Comparison of ENCODE assay signal across 8 cellular contexts in genomic region chr2:159617651-159618050, GRCh38. TPM values are rescaled to one million over a fixed set of nuclear protein-coding genes. Genes with fewer than 3 reads are reported as not detected.
DNase-seq lines count a peak whose midpoint lies in the region; ATAC-seq, FAIRE-seq and TF ChIP-seq lines count a peak whose summit lies in the region.

No MANE protein-coding gene starts in this region.

- H2BK12ac ChIP-seq in H1 (ENCODE audit: low read depth, low read length) (no peak overlapping the region), trophoblast cell (ENCODE audit: low read length) (no peak overlapping the region)

- H3K4me1 ChIP-seq in GM23248 (ENCODE audit: insufficient read depth) (peaks cover 26% of the 10 kb centered on the region), H1 (replicated peaks in 1 of 4; ENCODE audit: control insufficient read depth in 3 of 4, insufficient read depth in 4 of 4, low read length in 3 of 4) (peaks cover 0 to 3% (median under 1%) of the 10 kb centered on the region in 4 experiments; a peak in 2 of 7 replicates), trophoblast cell (ENCODE audit: control insufficient read depth in 1 of 2, insufficient read depth in 2 of 2, low read length in 2 of 2) (peaks cover 0 to 1% of the 10 kb centered on the region in 2 experiments), adrenal gland (replicated peaks in 1 of 2) (peaks cover 0 to 32% of the 10 kb centered on the region in 2 donors)

- CTCF ChIA-PET in H1 (lab: Charles Lee; ENCODE audit: partially characterized antibody), result interaction anchor here (0.6 to 1.1 kb wide), 4 partner anchors 8 to 94 kb away, joined by 3 to 4 read pairs (median 3); partner anchors contain the start of gene MARCHF7

- H3K56ac ChIP-seq in H1 (replicated peaks; ENCODE audit: insufficient read length, low read depth, low read length), result no peak overlapping the region

- TF ChIP-seq EP300 in H1 (IDR thresholded peaks at IDR 0.05; ENCODE audit: borderline replicate concordance in 1 of 2, low read depth in 2 of 2, low read length in 2 of 2), result no peak

- peak overlapping the region; percentile 87 for H3K4me2 ChIP-seq in GM23248 (ENCODE audit: unreplicated experiment)
- H3K4me2 ChIP-seq in H1 (ENCODE audit: insufficient read depth in 1 of 2, low read depth in 2 of 2, low read length in 2 of 2), result peak overlapping the region; percentile 69 to 75
- H3K4me2 ChIP-seq in trophoblast cell (ENCODE audit: low read length), result peak overlapping the region; percentile 60

- H3K9ac ChIP-seq in GM23248 (peak overlapping the region; percentile 94; the same call in 1 of the 2 replicates), H1 (replicated peaks in 1 of 4; ENCODE audit: extremely low read depth in 1 of 4, low read depth in 3 of 4, low read length in 3 of 4) (no peak overlapping the region), trophoblast cell (ENCODE audit: low read length) (no peak overlapping the region)

- H4K20me1 ChIP-seq in GM23248 (ENCODE audit: insufficient read depth), result no peaks in the 10 kb centered on the region
- no peaks in the 10 kb centered on the region for H4K20me1 ChIP-seq in H1 (replicated peaks in 1 of 2; ENCODE audit: control insufficient read depth in 1 of 2, insufficient read depth in 2 of 2, low read length in 2 of 2)

- H2BK15ac ChIP-seq in H1 (ENCODE audit: low read length), result no peak overlapping the region

- POLR2A ChIA-PET in H1 (lab: Charles Lee; ENCODE audit: partially characterized antibody), result interaction anchor here (1.2 to 6.6 kb wide), 2 partner anchors 12 to 96 kb away, joined by 3 to 75 read pairs; partner anchors contain the start of gene MARCHF7

- ATAC-seq in GM18861 (IDR thresholded peaks at IDR 0.05; ENCODE audit: unreplicated experiment) (no peak), HG03439 (IDR thresholded peaks at IDR 0.05; ENCODE audit: unreplicated experiment) (no peak)

- no peak overlapping the region for H3K23ac ChIP-seq in H1 (ENCODE audit: insufficient read length)
- H3K23ac ChIP-seq in trophoblast cell (ENCODE audit: low read length), result no peak overlapping the region

- DNase-seq in GM23248, result peak; percentile 42
- peak; percentile 39 for DNase-seq in NCI-H446 treated with DMSO at 0.1 percent for 48 hours (lab: John Stamatoyannopoulos, UW)
- DNase-seq in H1 (ENCODE audit: low read depth in 1 of 2, low spot score in 2 of 2), result no peak
- DNase-seq in trophoblast cell, result no peak
- DNase-seq in adrenal gland, result no peak
- DNase-seq in GM19239 (ENCODE audit: insufficient read length, low spot score), result no peak

- peak overlapping the region; percentile 91 for H3K4me3 ChIP-seq in GM23248
- peak overlapping the region; percentile 73 to 98 (median 86); a peak in 6 of 8 replicates for H3K4me3 ChIP-seq in H1 (ENCODE audit: extremely low read depth in 1 of 4, insufficient read depth in 2 of 4, low read depth in 3 of 4, low read length in 4 of 4)
- H3K4me3 ChIP-seq in trophoblast cell (ENCODE audit: low read depth, low read length), result no peak overlapping the region
- H3K4me3 ChIP-seq in adrenal gland, result peak overlapping the region in 1 of 4 donors; percentile 80

- H3K23me2 ChIP-seq in H1 (ENCODE audit: low read depth, low read length), result no peaks in the 10 kb centered on the region; the same call in 1 of the 2 replicates

- H3K36me3 ChIP-seq in GM23248 (ENCODE audit: low read depth), result no peaks in the 10 kb centered on the region
- H3K36me3 ChIP-seq in H1 (ENCODE audit: control insufficient read depth in 2 of 4, insufficient read depth in 4 of 4, low read length in 3 of 4), result no peaks in the 10 kb centered on the region
- H3K36me3 ChIP-seq in trophoblast cell (ENCODE audit: control insufficient read depth in 1 of 2, insufficient read depth in 2 of 2, low read length in 2 of 2), result no peaks in the 10 kb centered on the region
- no peaks in the 10 kb centered on the region for H3K36me3 ChIP-seq in adrenal gland (replicated peaks in 1 of 2)

- H3K14ac ChIP-seq in H1 (ENCODE audit: insufficient read length) (no peak overlapping the region), trophoblast cell (ENCODE audit: low read length) (no peak overlapping the region)

- peaks cover 22% of the 10 kb centered on the region for H3F3A ChIP-seq in GM23248 (ENCODE audit: insufficient read depth)

- no peak for FAIRE-seq in H1 (lab: Jason Lieb, UNC)
- FAIRE-seq in GM19239 (lab: Jason Lieb, UNC), result no peak

- H2AFZ ChIP-seq in GM23248 (peak overlapping the region; percentile 88), H1 (ENCODE audit: low read length) (no peak overlapping the region), trophoblast cell (ENCODE audit: insufficient read depth, low read length, poor library complexity) (no peak overlapping the region)

- peak overlapping the region; percentile 95 for H4K5ac ChIP-seq in H1 (ENCODE audit: insufficient read length, low read depth, low read length)

- H4K8ac ChIP-seq in H1 (ENCODE audit: extremely low read depth, insufficient read depth, low read length) (no peak overlapping the region), trophoblast cell (ENCODE audit: low read depth, low read length) (no peak overlapping the region)

- TF ChIP-seq POLR2A in H1 (IDR thresholded peaks at IDR 0.05; ENCODE audit: control extremely low read depth in 1 of 2, low read depth in 2 of 2, low read length in 2 of 2) (no peak), adrenal gland (IDR thresholded peaks at IDR 0.05) (no peak)

- TF ChIP-seq RAD21 in H1 (IDR thresholded peaks at IDR 0.05 in 1 of 2, conservative IDR thresholded peaks at IDR 0.05 in 1 of 2; ENCODE audit: low read depth in 2 of 2, low read length in 2 of 2), result no peak

- H3K27ac ChIP-seq in GM23248 (no peak overlapping the region), H1 (ENCODE audit: low read depth, low read length) (no peak overlapping the region; the same call in 1 of the 2 replicates), trophoblast cell (ENCODE audit: low read depth, low read length) (no peak overlapping the region), adrenal gland (no peak overlapping the region)

- no peaks in the 10 kb centered on the region for H3K9me3 ChIP-seq in GM23248 (ENCODE audit: low read depth)
- no peaks in the 10 kb centered on the region for H3K9me3 ChIP-seq in H1 (ENCODE audit: insufficient read depth in 2 of 2, low read depth in 1 of 2, low read length in 1 of 2)
- H3K9me3 ChIP-seq in trophoblast cell (ENCODE audit: insufficient read depth, low read depth, low read length), result no peaks in the 10 kb centered on the region
- no peaks in the 10 kb centered on the region for H3K9me3 ChIP-seq in adrenal gland (replicated peaks in 1 of 3)

- TF ChIP-seq CTCF in H1 (IDR thresholded peaks at IDR 0.05; ENCODE audit: control extremely low read depth in 1 of 3, insufficient read depth in 1 of 3, low read depth in 1 of 3, low read length in 3 of 3) (no peak), adrenal gland (IDR thresholded peaks at IDR 0.05) (no peak)

- WGBS in GM23248 (ENCODE audit: low coverage in 1 of 2, low lambda C conversion rate in 2 of 2, missing lambda C conversion rate in 2 of 2), 2 experiments, result 1 to 4% methylated on average over 2 of the region's 2 CpGs
- WGBS in H1 (ENCODE audit: extremely low coverage in 1 of 2, insufficient coverage in 1 of 2, insufficient read length in 1 of 2, insufficient replicate concordance in 2 of 2, low coverage in 1 of 2, low lambda C conversion rate in 2 of 2, missing lambda C conversion rate in 1 of 2), 2 experiments, result 5% methylated on average over 2 of the region's 2 CpGs; no CpG with 5 or more reads in 1 of the 2 experiments
- no CpG with 5 or more reads among the region's 2 CpGs for WGBS in trophoblast cell (ENCODE audit: extremely low coverage, insufficient coverage, insufficient read length)
- WGBS in adrenal gland, 4 donors, result 18 to 36% (median 28%) methylated on average over 2 of the region's 2 CpGs

- no peak overlapping the region for H4K12ac ChIP-seq in trophoblast cell (ENCODE audit: low read depth, low read length)

- H2AK5ac ChIP-seq in H1 (ENCODE audit: low read depth, low read length) (no peak overlapping the region), trophoblast cell (ENCODE audit: low read length) (no peak overlapping the region)

- H3K27me3 ChIP-seq in GM23248 (replicated peaks; ENCODE audit: insufficient read depth), result no peaks in the 10 kb centered on the region
- H3K27me3 ChIP-seq in H1 (replicated peaks in 1 of 4; ENCODE audit: control insufficient read depth in 3 of 4, extremely low read depth in 1 of 4, insufficient read depth in 3 of 4, low read length in 3 of 4), result no peaks in the 10 kb centered on the region
- H3K27me3 ChIP-seq in trophoblast cell (ENCODE audit: insufficient read depth, low read length), result no peaks in the 10 kb centered on the region
- no peaks in the 10 kb centered on the region for H3K27me3 ChIP-seq in adrenal gland

- peak overlapping the region; percentile 55; the same call in 1 of the 2 replicates for H2BK5ac ChIP-seq in H1 (ENCODE audit: low read depth, low read length)
- no peak overlapping the region for H2BK5ac ChIP-seq in trophoblast cell (ENCODE audit: low read depth, low read length, poor library complexity)

- no peaks in the 10 kb centered on the region for H3K9me2 ChIP-seq in GM23248 (ENCODE audit: insufficient read depth)

- H3K4ac ChIP-seq in H1 (replicated peaks; ENCODE audit: insufficient read length, low read depth, low read length), result no peak overlapping the region
- no peak overlapping the region for H3K4ac ChIP-seq in trophoblast cell (ENCODE audit: low read depth, low read length)

- intact Hi-C loops in adrenal gland (cut with DNase I), result no loop called here

- H4K91ac ChIP-seq in H1 (replicated peaks; ENCODE audit: insufficient read length, low read length) (no peak overlapping the region), trophoblast cell (ENCODE audit: low read depth, low read length) (no peak overlapping the region)

- peaks cover 22% of the 10 kb centered on the region for H3K79me2 ChIP-seq in GM23248 (ENCODE audit: insufficient read depth)
- peaks cover 6 to 34% of the 10 kb centered on the region in 2 experiments; a peak in 3 of 4 replicates for H3K79me2 ChIP-seq in H1 (ENCODE audit: control insufficient read depth in 1 of 2, insufficient read depth in 2 of 2, low read length in 2 of 2)
- H3K79me2 ChIP-seq in trophoblast cell (ENCODE audit: control insufficient read depth, insufficient read depth, low read length, poor library complexity), result peaks cover 8% of the 10 kb centered on the region

- H2BK120ac ChIP-seq in H1 (replicated peaks; ENCODE audit: low read depth, low read length), result no peak overlapping the region
- no peak overlapping the region for H2BK120ac ChIP-seq in trophoblast cell (ENCODE audit: insufficient read depth, low read length, poor library complexity)

- H3K18ac ChIP-seq in H1 (ENCODE audit: extremely low read depth, low read length), result peak overlapping the region; percentile 9; the same call in 1 of the 2 replicates
- no peak overlapping the region for H3K18ac ChIP-seq in trophoblast cell (ENCODE audit: low read length)

- in situ Hi-C loops in GM23248 (cut with MboI), result no loop called here

- H3K79me1 ChIP-seq in H1 (ENCODE audit: low read depth, low read length) (peaks cover 2% of the 10 kb centered on the region; the same call in 1 of the 2 replicates), trophoblast cell (ENCODE audit: low read length) (peaks cover 11% of the 10 kb centered on the region)

- H2BK20ac ChIP-seq in H1 (ENCODE audit: low read length), result no peak overlapping the region

RNA-seq across cellular contexts. Expression of gene BAZ2B, which starts 1.3 kb away (rescaled TPM):
- total RNA-seq in GM23248 (2014; rRNA removed; shearing (Covaris generic)), result 20.5 and 26.2 TPM in 2 replicates
- polyA plus RNA-seq in GM23248 (2016; fragmentation: Nextera tagmentation; extraction: Ambion mirVana), result 13.9 and 17.0 TPM in 2 replicates
- total RNA-seq in H1 (2021; fragmentation: NEBNext Ultra II Directional; extraction: Animal tissue kit (Norgen Biotek cat#: 25700)), result 46.3 and 48.8 TPM in 2 replicates
- 13.2 and 15.2 TPM in 2 replicates for polyA plus RNA-seq in H1 (2011; rRNA removed)
- polyA plus RNA-seq in H1 (2011; cell fraction: cytosol; rRNA removed), result 12.1 TPM
- 53.2 TPM for polyA plus RNA-seq in H1 (2011; cell fraction: nucleus; rRNA removed)
- 13.6 to 34.4 TPM (median 18.7 TPM) in 4 replicates for polyA plus RNA-seq in H1 (2012, experiment 1 of 2)
- 1.0 TPM for polyA plus RNA-seq in H1 (2012, experiment 2 of 2)
- 15.6 TPM for polyA plus RNA-seq in H1 (2013, experiment 1 of 2)
- polyA plus RNA-seq in H1 (2013, experiment 2 of 2), result 14.0 TPM
- polyA minus RNA-seq in H1 (2011; rRNA and poly(A)+ RNA removed), result 181 and 183 TPM in 2 replicates
- polyA minus RNA-seq in H1 (2011; cell fraction: cytosol; rRNA and poly(A)+ RNA removed), result 36.9 TPM
- polyA minus RNA-seq in H1 (2011; cell fraction: nucleus; rRNA and poly(A)+ RNA removed), result 307 TPM
- polyA plus RNA-seq in trophoblast cell (2013), result 29.8 and 32.0 TPM in 2 replicates
- total RNA-seq in adrenal gland, result 100 to 1,000 TPM in 3 of 8 donors, 10 to 100 TPM in 5; 44.0 to 136 (median 77.0) TPM
- 10 to 100 TPM; 18.9 to 61.8 (median 38.8) TPM for polyA plus RNA-seq in adrenal gland

Comparison
In these comparisons a context has a peak if more than half of its experiments do, and no peak if none do; other contexts are left out.
1. DNase-seq: peak in GM23248 (single experiment) and NCI-H446 treated with DMSO at 0.1 percent for 48 hours (single experiment); none in H1 (0 of 2), trophoblast cell (0 of 2), adrenal gland (0 of 7) and GM19239 (single experiment).
2. Peak in every context shown above with its lines, with median percentiles within 50 percentile points of each other: H3K4me2 ChIP-seq.